In the genomic region with DNA sequence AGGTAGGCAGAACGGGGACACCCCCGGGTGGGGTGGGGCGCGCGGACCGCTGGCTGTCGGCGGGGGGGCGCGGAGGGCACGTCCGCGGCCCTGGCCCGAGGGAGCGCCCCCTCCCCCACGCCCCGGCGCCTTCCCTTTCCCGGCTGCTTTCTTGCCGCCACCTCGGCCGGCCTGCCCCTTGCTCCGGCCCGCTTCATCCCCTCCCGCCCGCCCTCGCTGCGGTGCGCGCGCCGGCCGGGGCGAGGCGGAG, we compare ENCODE assay signal across 8 cellular contexts. TPM values are rescaled to one million over a fixed set of nuclear protein-coding genes. Genes with fewer than 3 reads are reported as not detected.
DNase-seq lines count a peak whose midpoint lies in the region; ATAC-seq and TF ChIP-seq lines count a peak whose summit lies in the region.

No MANE protein-coding gene starts in this region.

- ATAC-seq in HG02973 (IDR thresholded peaks at IDR 0.05; ENCODE audit: unreplicated experiment) (peak; percentile 10), left lobe of liver (peak; percentile 33), HG03175 (IDR thresholded peaks at IDR 0.05; ENCODE audit: unreplicated experiment) (no peak)

- peaks cover 5% of the 10 kb centered on the region for H3K27me3 Mint-ChIP-seq in type B pancreatic cell

- TF ChIP-seq CTCF in GM13977 (IDR thresholded peaks at IDR 0.05; ENCODE audit: extremely low read depth, insufficient read depth, missing control alignments) (no peak), type B pancreatic cell (conservative IDR thresholded peaks at IDR 0.05) (no peak)

- peaks cover 24% of the 10 kb centered on the region for H3K4me1 Mint-ChIP-seq in type B pancreatic cell (ENCODE audit: unreplicated experiment)

- 0 to 1% (median 1%) methylated on average over 10 to 35 of the region's 35 CpGs for WGBS in adipose tissue, 3 donors

- no peaks in the 10 kb centered on the region for H3K9me3 Mint-ChIP-seq in type B pancreatic cell

- no peak overlapping the region for H3K27ac Mint-ChIP-seq in type B pancreatic cell

- H3K36me3 Mint-ChIP-seq in type B pancreatic cell: no peaks in the 10 kb centered on the region

- H3K4me3 Mint-ChIP-seq in type B pancreatic cell: peak overlapping the region; percentile 92

- H3K27ac ChIP-seq in adipose tissue (ENCODE audit: low read depth, low read length): peak overlapping the region; percentile 99

- DNase-seq in GM13977 (ENCODE audit: low spot score) (peak; percentile 77), left lobe of liver (ENCODE audit: low spot score) (no peak), type B pancreatic cell (ENCODE audit: extremely low spot score, unreplicated experiment) (no peak), T-helper 9 cell (no peak), NCI-H1417 treated with DMSO at 0.1 percent for 48 hours (lab: John Stamatoyannopoulos, UW) (no peak)

- in situ Hi-C loops in GM13977 (cut with MboI; ENCODE audit: low pct_unique_long_range_greater_than_20kb, low sequenced_read_pairs, unreplicated experiment): no loop called here

RNA-seq across cellular contexts. Expression of gene VAPA, which starts 0.4 kb away (rescaled TPM):
- polyA plus RNA-seq in adipose tissue: 100 to 1,000 TPM; 113 to 152 (median 134) TPM
- total RNA-seq in left lobe of liver: 72.4 TPM
- total RNA-seq in type B pancreatic cell (ENCODE audit: low replicate concordance): 132 and 147 TPM in 2 replicates

RNA-seq across cellular contexts. Expression of gene TXNDC2, which starts 28.5 kb away (rescaled TPM):
- polyA plus RNA-seq in adipose tissue: under 1 TPM in 1 of 3 donors, not detected in 2; 0.01 TPM
- total RNA-seq in left lobe of liver (not detected), type B pancreatic cell (ENCODE audit: low replicate concordance) (not detected in 2 replicates)
